21 cellular contexts compared by ENCODE assay signal in genomic region chr10:121501796-121502195, GRCh38.
A peak's percentile ranks its signal among the peaks of the same experiment; 100 is the strongest.
DNase-seq lines count a peak whose midpoint lies in the region; ATAC-seq and TF ChIP-seq lines count a peak whose summit lies in the region.
"Had no signal": no experiment of that assay in that cellular context is flagged by ENCODE, and none has a peak within 500 bp of the region (broad histone marks: within the 10 kb centered on the region; RNA-seq: fewer than 3 reads in every experiment).

No MANE protein-coding gene starts in this region.

- no peak overlapping the region for H3K23ac ChIP-seq in H9 (ENCODE audit: insufficient read length, low read depth, low read length)

- WGBS in H9 (ENCODE audit: extremely low coverage, insufficient read length, low lambda C conversion rate), result no CpG with 5 or more reads among the region's 7 CpGs
- 90% methylated on average over 7 of the region's 7 CpGs for WGBS in smooth muscle cell (ENCODE audit: low lambda C conversion rate)

- no peak overlapping the region for H2BK20ac ChIP-seq in H9 (ENCODE audit: low read depth, low read length, poor library complexity, severe bottlenecking)

- POLR2A ChIA-PET in WTC11 (lab: Charles Lee), result no interaction called here

- H3K4me2 ChIP-seq in H9 (ENCODE audit: insufficient read depth, insufficient read length, low read length) (no peak overlapping the region), smooth muscle cell (peak overlapping the region; percentile 8)
- H3K4me2 ChIP-seq: SK-N-SH had no signal

- H3K4me3 ChIP-seq in smooth muscle cell, result no peak overlapping the region

- H3K18ac ChIP-seq in H9 (ENCODE audit: insufficient read length, low read depth, low read length), result no peak overlapping the region

- no peak overlapping the region for H2AK5ac ChIP-seq in H9 (ENCODE audit: insufficient read length, low read length)

- no peaks in the 10 kb centered on the region for H3K27me3 ChIP-seq in H9 (ENCODE audit: insufficient read depth, low read length)
- no peaks in the 10 kb centered on the region for H3K27me3 ChIP-seq in layer of hippocampus (ENCODE audit: control insufficient read depth, insufficient read depth, low read length)
- no peaks in the 10 kb centered on the region for H3K27me3 ChIP-seq in smooth muscle cell (ENCODE audit: low read depth)
- H3K27me3 ChIP-seq: BE2C had no signal

- TF ChIP-seq CTCF in H9 (conservative IDR thresholded peaks at IDR 0.05) (no peak), WTC11 (IDR thresholded peaks at IDR 0.05) (no peak), smooth muscle cell (IDR thresholded peaks at IDR 0.05; ENCODE audit: borderline replicate concordance, insufficient read depth, poor library complexity, severe bottlenecking) (no peak)

- no peak overlapping the region for H2AFZ ChIP-seq in H9 (ENCODE audit: low read length)
- no peak overlapping the region for H2AFZ ChIP-seq in smooth muscle cell (ENCODE audit: low read depth)

- H3K4me1 Mint-ChIP-seq in H9, result peaks cover 7 to 20% of the 10 kb centered on the region in 2 experiments; a peak in 3 of 4 replicates
- peaks cover 12% of the 10 kb centered on the region for H3K4me1 Mint-ChIP-seq in WTC11
- H3K4me1 Mint-ChIP-seq in activated T-cell treated with anti-CD3 and anti-CD28 coated beads, Interleukin-2, amount 50 U/mL, for 72 hours (ENCODE audit: low read depth), result no peaks in the 10 kb centered on the region
- H3K4me1 Mint-ChIP-seq: CD4-positive, CD25-positive, alpha-beta regulatory T cell; IgD-negative memory B cell had no signal

- no peaks in the 10 kb centered on the region for H3K23me2 ChIP-seq in H9 (ENCODE audit: insufficient read length, low read depth, low read length, poor library complexity, severe bottlenecking)

- no peak overlapping the region for H3K27ac ChIP-seq in H9 (ENCODE audit: insufficient read length, low read depth, low read length)
- H3K27ac ChIP-seq in layer of hippocampus (ENCODE audit: low read depth, low read length), result peak overlapping the region; percentile 58
- H3K27ac ChIP-seq in smooth muscle cell (ENCODE audit: low read depth), result peak overlapping the region; percentile 37

- no peak overlapping the region for H4K8ac ChIP-seq in H9 (replicated peaks; ENCODE audit: insufficient read length, low read depth, low read length)

- no peak overlapping the region for H4K91ac ChIP-seq in H9 (ENCODE audit: insufficient read length, low read depth, low read length)

- H2BK5ac ChIP-seq in H9 (ENCODE audit: insufficient read length, low read length), result no peak overlapping the region

- DNase-seq in H9 (no peak), WTC11 (ENCODE audit: low spot score) (no peak), smooth muscle cell (lab: John Stamatoyannopoulos, UW; ENCODE audit: unreplicated experiment) (no peak), NCI-H1105 treated with DMSO at 0.1 percent for 48 hours (lab: John Stamatoyannopoulos, UW) (no peak)
- DNase-seq in activated T-cell treated with anti-CD3 and anti-CD28 coated beads, Interleukin-2, amount 50 U/mL, for 72 hours, result no peak
- DNase-seq: BE2C; Calu3; CD4-positive, CD25-positive, alpha-beta regulatory T cell; DMS53; Karpas-422; NCI-H1092; NCI-H2081; NCI-H2171 treated with DMSO at 0.1 percent for 48 hours; NCI-H446; NCI-H774; SK-N-SH had no signal

- no peaks in the 10 kb centered on the region for H3K79me1 ChIP-seq in H9 (ENCODE audit: insufficient read depth, low read depth, low read length, poor library complexity, severe bottlenecking)

- H3K4ac ChIP-seq in H9 (ENCODE audit: low read depth, low read length), result no peak overlapping the region

- H3K9me3 Mint-ChIP-seq in H9 (no peaks in the 10 kb centered on the region), WTC11 (no peaks in the 10 kb centered on the region)
- H3K9me3 Mint-ChIP-seq in activated T-cell treated with anti-CD3 and anti-CD28 coated beads, Interleukin-2, amount 50 U/mL, for 72 hours, result peaks cover 0 to 2% of the 10 kb centered on the region in 2 donors
- H3K9me3 Mint-ChIP-seq: CD4-positive, CD25-positive, alpha-beta regulatory T cell had no signal

- H3K9ac ChIP-seq in H9 (ENCODE audit: extremely low read depth, insufficient read length, low read length), result no peak overlapping the region
- H3K9ac ChIP-seq in smooth muscle cell (ENCODE audit: low read depth), result no peak overlapping the region
- H3K9ac ChIP-seq: SK-N-SH had no signal

- H2BK12ac ChIP-seq in H9 (ENCODE audit: insufficient read length, low read depth, low read length), result no peak overlapping the region

- H2BK120ac ChIP-seq in H9 (ENCODE audit: low read depth, low read length, poor library complexity, severe bottlenecking), result no peak overlapping the region

- H3K9me3 ChIP-seq in H9 (ENCODE audit: control insufficient read depth, low read depth, low read length) (no peaks in the 10 kb centered on the region), smooth muscle cell (replicated peaks; ENCODE audit: low read depth) (no peaks in the 10 kb centered on the region)
- H3K9me3 ChIP-seq: BE2C, SK-N-SH had no signal

- CTCF ChIA-PET in WTC11 (lab: Charles Lee), result no interaction called here

- H2BK15ac ChIP-seq in H9 (ENCODE audit: low read depth, low read length), result no peak overlapping the region

- H4K20me1 ChIP-seq in H9 (ENCODE audit: control insufficient read depth, insufficient read depth, insufficient read length) (no peaks in the 10 kb centered on the region), smooth muscle cell (ENCODE audit: low read depth) (peaks cover 39% of the 10 kb centered on the region)

- no peak overlapping the region for H4K5ac ChIP-seq in H9 (ENCODE audit: insufficient read length, low read depth, low read length)

- H3K4me1 ChIP-seq in H9 (ENCODE audit: insufficient read depth, low read length) (no peaks in the 10 kb centered on the region), smooth muscle cell (ENCODE audit: low read depth) (peaks cover 10% of the 10 kb centered on the region)

- H3K36me3 Mint-ChIP-seq in H9 (ENCODE audit: insufficient read depth in 1 of 3, low read depth in 3 of 3), result peaks cover 54 to 96% (median 95%) of the 10 kb centered on the region in 3 experiments
- H3K36me3 Mint-ChIP-seq in WTC11, result peaks cover 89% of the 10 kb centered on the region
- no peaks in the 10 kb centered on the region for H3K36me3 Mint-ChIP-seq in activated T-cell treated with anti-CD3 and anti-CD28 coated beads, Interleukin-2, amount 50 U/mL, for 72 hours (ENCODE audit: insufficient read depth in 2 of 2)
- H3K36me3 Mint-ChIP-seq: CD4-positive, CD25-positive, alpha-beta regulatory T cell; IgD-negative memory B cell had no signal

- no peaks in the 10 kb centered on the region for H3K79me2 ChIP-seq in H9 (ENCODE audit: insufficient read depth, low read length)
- peaks cover 38% of the 10 kb centered on the region for H3K79me2 ChIP-seq in smooth muscle cell (ENCODE audit: low read depth)

- H3K27me3 Mint-ChIP-seq in H9 (ENCODE audit: low read depth), result no peaks in the 10 kb centered on the region; the same call in 1 of the 2 replicates
- H3K27me3 Mint-ChIP-seq in WTC11 (ENCODE audit: low read depth), result no peaks in the 10 kb centered on the region
- no peaks in the 10 kb centered on the region for H3K27me3 Mint-ChIP-seq in activated T-cell treated with anti-CD3 and anti-CD28 coated beads, Interleukin-2, amount 50 U/mL, for 72 hours (ENCODE audit: low read depth)
- H3K27me3 Mint-ChIP-seq: CD4-positive, CD25-positive, alpha-beta regulatory T cell; IgD-negative memory B cell had no signal

- no peak for ATAC-seq in WTC11
- ATAC-seq in HG03354 (IDR thresholded peaks at IDR 0.05; ENCODE audit: poor library complexity, severe bottlenecking, unreplicated experiment), result no peak
- ATAC-seq in GM19351 (IDR thresholded peaks at IDR 0.05; ENCODE audit: unreplicated experiment), result no peak
- no peak for ATAC-seq in activated T-cell treated with anti-CD3 and anti-CD28 coated beads, Interleukin-2, amount 50 U/mL, for 72 hours (replicated peaks in 1 of 2)
- ATAC-seq: Right ventricle myocardium inferior had no signal

- peaks cover 6% of the 10 kb centered on the region for H3K36me3 ChIP-seq in smooth muscle cell (ENCODE audit: low read depth)
- H3K36me3 ChIP-seq: BE2C had no signal

- H3K4me3 Mint-ChIP-seq in H9, result no peak overlapping the region
- no peak overlapping the region for H3K4me3 Mint-ChIP-seq in WTC11
- no peak overlapping the region for H3K4me3 Mint-ChIP-seq in activated T-cell treated with anti-CD3 and anti-CD28 coated beads, Interleukin-2, amount 50 U/mL, for 72 hours
- H3K4me3 Mint-ChIP-seq: CD4-positive, CD25-positive, alpha-beta regulatory T cell; IgD-negative memory B cell had no signal

- H3K56ac ChIP-seq in H9 (ENCODE audit: insufficient read length, low read depth, low read length), result no peak overlapping the region

- peaks cover 5% of the 10 kb centered on the region for H3F3A ChIP-seq in smooth muscle cell (ENCODE audit: low read depth)

- H3T11ph ChIP-seq in H9 (ENCODE audit: low read length), result no peak overlapping the region

- H3K14ac ChIP-seq in H9 (ENCODE audit: insufficient read depth, low read length), result no peak overlapping the region

- H3K27ac Mint-ChIP-seq in H9, result peak overlapping the region in 2 of 3 experiments; percentile 15 to 45; a peak in 2 of 7 replicates
- peak overlapping the region; percentile 80; the same call in 1 of the 2 replicates for H3K27ac Mint-ChIP-seq in WTC11
- H3K27ac Mint-ChIP-seq in activated T-cell treated with anti-CD3 and anti-CD28 coated beads, Interleukin-2, amount 50 U/mL, for 72 hours, result no peak overlapping the region
- H3K27ac Mint-ChIP-seq: CD4-positive, CD25-positive, alpha-beta regulatory T cell; IgD-negative memory B cell had no signal
